Comparison of ENCODE assay signal across 8 cellular contexts in genomic region chr1:199551967-199552565, GRCh38.
A peak's percentile ranks its signal among the peaks of the same experiment; 100 is the strongest.
DNase-seq lines count a peak whose midpoint lies in the region; ATAC-seq and TF ChIP-seq lines count a peak whose summit lies in the region.

No MANE protein-coding gene starts in this region.

- no peak overlapping the region for H3K4me3 Mint-ChIP-seq in activated T-helper 1 cell treated with anti-CD3 and anti-CD28 coated beads, Interleukin-12 subunit alpha, Interleukin-12 subunit beta, Interleukin-2, Interleukin-4 antibody, amounts not matched to agents 30 ng/mL and 10 ng/mL and 1 ng/mL, durations not matched to agents 14 hours and 24 hours and 36 hours

- DNase-seq in AML-193 (lab: John Stamatoyannopoulos, UW) (peak; percentile 61 to 62), NCI-H1694 treated with DMSO at 0.1 percent for 48 hours (lab: John Stamatoyannopoulos, UW) (peak; percentile 55), SW480 (ENCODE audit: low spot score) (peak; percentile 65), fibroblast of pulmonary artery (ENCODE audit: low read depth) (peak; percentile 82), pulmonary artery endothelial cell (ENCODE audit: low read depth, low spot score) (peak; percentile 10), sciatic nerve (ENCODE audit: low spot score) (no peak)
- DNase-seq in activated T-helper 1 cell treated with anti-CD3 and anti-CD28 coated beads, Interleukin-12 subunit alpha, Interleukin-12 subunit beta, Interleukin-2, Interleukin-4 antibody, amounts not matched to agents 30 ng/mL and 10 ng/mL and 1 ng/mL, durations not matched to agents 14 hours and 24 hours and 36 hours (ENCODE audit: low spot score): no peak

- H3K27me3 Mint-ChIP-seq in activated T-helper 1 cell treated with anti-CD3 and anti-CD28 coated beads, Interleukin-12 subunit alpha, Interleukin-12 subunit beta, Interleukin-2, Interleukin-4 antibody, amounts not matched to agents 30 ng/mL and 10 ng/mL and 1 ng/mL, durations not matched to agents 14 hours and 24 hours and 36 hours (ENCODE audit: insufficient read depth): peaks cover 6% of the 10 kb centered on the region

- no peaks in the 10 kb centered on the region for H3K36me3 Mint-ChIP-seq in activated T-helper 1 cell treated with anti-CD3 and anti-CD28 coated beads, Interleukin-12 subunit alpha, Interleukin-12 subunit beta, Interleukin-2, Interleukin-4 antibody, amounts not matched to agents 30 ng/mL and 10 ng/mL and 1 ng/mL, durations not matched to agents 14 hours and 24 hours and 36 hours (ENCODE audit: low read depth)

- H3K27ac Mint-ChIP-seq in activated T-helper 1 cell treated with anti-CD3 and anti-CD28 coated beads, Interleukin-12 subunit alpha, Interleukin-12 subunit beta, Interleukin-2, Interleukin-4 antibody, amounts not matched to agents 30 ng/mL and 10 ng/mL and 1 ng/mL, durations not matched to agents 14 hours and 24 hours and 36 hours: no peak overlapping the region

- H3K4me3 ChIP-seq in GM12875 (ENCODE audit: low read depth, low read length) (no peak overlapping the region), fibroblast of pulmonary artery (replicated peaks; ENCODE audit: low read depth, low read length) (no peak overlapping the region)

- no peaks in the 10 kb centered on the region for H3K9me3 Mint-ChIP-seq in activated T-helper 1 cell treated with anti-CD3 and anti-CD28 coated beads, Interleukin-12 subunit alpha, Interleukin-12 subunit beta, Interleukin-2, Interleukin-4 antibody, amounts not matched to agents 30 ng/mL and 10 ng/mL and 1 ng/mL, durations not matched to agents 14 hours and 24 hours and 36 hours

- peak; percentile 54 for TF ChIP-seq CTCF in GM12875 (IDR thresholded peaks at IDR 0.05; ENCODE audit: borderline replicate concordance, insufficient read depth, low read depth, low read length)
- TF ChIP-seq CTCF in fibroblast of pulmonary artery (IDR thresholded peaks at IDR 0.05; ENCODE audit: low read length, missing control alignments): peak; percentile 81

- ATAC-seq in sciatic nerve: no peak

- intact Hi-C loops in activated T-helper 1 cell treated with anti-CD3 and anti-CD28 coated beads, Interleukin-12 subunit alpha, Interleukin-12 subunit beta, Interleukin-2, Interleukin-4 antibody, amounts not matched to agents 30 ng/mL and 10 ng/mL and 1 ng/mL, durations not matched to agents 14 hours and 24 hours and 36 hours (cut with micrococcal nuclease): loop anchor here (2.0 to 10.0 kb wide), 4 partner anchors 309 to 1030 kb away; no protein-coding TSS in a partner anchor
- intact Hi-C loops in sciatic nerve (cut with DNase I): no loop called here

- H3K4me1 Mint-ChIP-seq in activated T-helper 1 cell treated with anti-CD3 and anti-CD28 coated beads, Interleukin-12 subunit alpha, Interleukin-12 subunit beta, Interleukin-2, Interleukin-4 antibody, amounts not matched to agents 30 ng/mL and 10 ng/mL and 1 ng/mL, durations not matched to agents 14 hours and 24 hours and 36 hours (ENCODE audit: low read depth): no peaks in the 10 kb centered on the region

Comparison
In these comparisons a context has a peak if more than half of its experiments do, and no peak if none do; other contexts are left out.
1. DNase-seq: peak in AML-193 (2 of 2), NCI-H1694 treated with DMSO at 0.1 percent for 48 hours (single experiment), SW480 (single experiment), fibroblast of pulmonary artery (single experiment) and pulmonary artery endothelial cell (single experiment); none in activated T-helper 1 cell treated with anti-CD3 and anti-CD28 coated beads, Interleukin-12 subunit alpha, Interleukin-12 subunit beta, Interleukin-2, Interleukin-4 antibody, amounts not matched to agents 30 ng/mL and 10 ng/mL and 1 ng/mL, durations not matched to agents 14 hours and 24 hours and 36 hours (single experiment) and sciatic nerve (single experiment).